Comparison of ENCODE assay signal across 1 cellular context in the genomic region with DNA sequence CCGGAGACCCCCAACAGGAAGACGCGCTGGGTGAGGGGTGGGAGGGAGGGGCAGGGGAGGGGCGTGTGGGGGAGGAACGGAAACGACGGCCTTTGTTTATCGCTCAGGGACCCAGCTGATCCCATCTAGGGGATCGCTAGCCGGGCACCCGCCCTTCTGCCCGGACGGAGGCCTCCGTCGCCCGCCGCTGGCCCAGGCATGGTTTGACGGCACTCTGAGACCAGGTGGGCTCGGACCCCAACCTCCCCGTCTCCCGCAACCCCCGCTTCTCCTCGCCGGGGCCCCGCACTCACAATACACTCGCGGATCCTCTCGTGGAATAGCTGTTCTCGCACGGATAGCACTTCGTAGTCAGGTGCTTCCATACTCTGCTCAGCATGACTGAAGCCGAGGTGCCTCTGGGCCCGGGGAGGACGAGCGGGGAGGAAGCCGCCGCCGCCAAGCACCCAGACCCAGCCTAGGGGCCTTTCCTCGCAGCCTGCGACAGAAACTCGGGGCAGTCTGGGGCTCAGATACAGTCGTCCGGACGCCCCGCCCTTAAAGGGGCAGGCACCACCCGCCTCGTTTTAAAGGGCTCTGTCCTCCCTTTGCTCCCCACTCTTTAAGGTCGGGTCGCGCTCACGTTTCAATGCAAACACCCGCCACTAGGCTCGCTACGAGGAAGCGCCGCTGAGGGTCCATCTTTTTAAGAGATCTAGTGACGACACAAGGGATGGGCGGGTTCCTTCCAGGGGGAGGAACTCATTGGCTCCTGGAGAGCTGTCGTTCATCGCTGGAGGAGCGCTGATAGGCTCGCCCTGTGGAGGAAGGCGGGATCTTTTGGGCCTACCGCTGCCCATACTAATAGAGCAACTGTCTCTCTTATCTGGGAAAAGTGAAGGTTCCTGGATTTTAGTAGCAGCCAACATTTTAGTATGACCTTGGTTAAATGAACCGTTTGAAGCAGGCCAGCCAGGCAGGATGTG.
TF ChIP-seq lines count a peak whose summit lies in the region.

A gene with protein sequence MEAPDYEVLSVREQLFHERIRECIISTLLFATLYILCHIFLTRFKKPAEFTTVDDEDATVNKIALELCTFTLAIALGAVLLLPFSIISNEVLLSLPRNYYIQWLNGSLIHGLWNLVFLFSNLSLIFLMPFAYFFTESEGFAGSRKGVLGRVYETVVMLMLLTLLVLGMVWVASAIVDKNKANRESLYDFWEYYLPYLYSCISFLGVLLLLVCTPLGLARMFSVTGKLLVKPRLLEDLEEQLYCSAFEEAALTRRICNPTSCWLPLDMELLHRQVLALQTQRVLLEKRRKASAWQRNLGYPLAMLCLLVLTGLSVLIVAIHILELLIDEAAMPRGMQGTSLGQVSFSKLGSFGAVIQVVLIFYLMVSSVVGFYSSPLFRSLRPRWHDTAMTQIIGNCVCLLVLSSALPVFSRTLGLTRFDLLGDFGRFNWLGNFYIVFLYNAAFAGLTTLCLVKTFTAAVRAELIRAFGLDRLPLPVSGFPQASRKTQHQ (minus strand): TSS at position 657 of the 965 bp plus-strand sequence. CDS start 292 bp downstream, at position 365.

TF ChIP-seq in HepG2, 621 proteins besides CTCF, POLR2A, EP300 and RAD21 (continued from another document and continues in another):
- TF ChIP-seq, protein P1, sequence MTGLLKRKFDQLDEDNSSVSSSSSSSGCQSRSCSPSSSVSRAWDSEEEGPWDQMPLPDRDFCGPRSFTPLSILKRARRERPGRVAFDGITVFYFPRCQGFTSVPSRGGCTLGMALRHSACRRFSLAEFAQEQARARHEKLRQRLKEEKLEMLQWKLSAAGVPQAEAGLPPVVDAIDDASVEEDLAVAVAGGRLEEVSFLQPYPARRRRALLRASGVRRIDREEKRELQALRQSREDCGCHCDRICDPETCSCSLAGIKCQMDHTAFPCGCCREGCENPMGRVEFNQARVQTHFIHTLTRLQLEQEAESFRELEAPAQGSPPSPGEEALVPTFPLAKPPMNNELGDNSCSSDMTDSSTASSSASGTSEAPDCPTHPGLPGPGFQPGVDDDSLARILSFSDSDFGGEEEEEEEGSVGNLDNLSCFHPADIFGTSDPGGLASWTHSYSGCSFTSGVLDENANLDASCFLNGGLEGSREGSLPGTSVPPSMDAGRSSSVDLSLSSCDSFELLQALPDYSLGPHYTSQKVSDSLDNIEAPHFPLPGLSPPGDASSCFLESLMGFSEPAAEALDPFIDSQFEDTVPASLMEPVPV (CRISPR knock-in tag; IDR thresholded peaks at IDR 0.05) = no peak
- TF ChIP-seq MED8 (CRISPR knock-in tag; IDR thresholded peaks at IDR 0.05; ENCODE audit: insufficient replicate concordance) = no peak
- TF ChIP-seq SMC3 (IDR thresholded peaks at IDR 0.05; ENCODE audit: low read length) = no peak
- TF ChIP-seq, protein P2, sequence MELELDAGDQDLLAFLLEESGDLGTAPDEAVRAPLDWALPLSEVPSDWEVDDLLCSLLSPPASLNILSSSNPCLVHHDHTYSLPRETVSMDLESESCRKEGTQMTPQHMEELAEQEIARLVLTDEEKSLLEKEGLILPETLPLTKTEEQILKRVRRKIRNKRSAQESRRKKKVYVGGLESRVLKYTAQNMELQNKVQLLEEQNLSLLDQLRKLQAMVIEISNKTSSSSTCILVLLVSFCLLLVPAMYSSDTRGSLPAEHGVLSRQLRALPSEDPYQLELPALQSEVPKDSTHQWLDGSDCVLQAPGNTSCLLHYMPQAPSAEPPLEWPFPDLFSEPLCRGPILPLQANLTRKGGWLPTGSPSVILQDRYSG (CRISPR knock-in tag; IDR thresholded peaks at IDR 0.05) = no peak
- no peak for TF ChIP-seq REXO4 (CRISPR knock-in tag; IDR thresholded peaks at IDR 0.05; ENCODE audit: borderline replicate concordance)
- TF ChIP-seq, protein P3, sequence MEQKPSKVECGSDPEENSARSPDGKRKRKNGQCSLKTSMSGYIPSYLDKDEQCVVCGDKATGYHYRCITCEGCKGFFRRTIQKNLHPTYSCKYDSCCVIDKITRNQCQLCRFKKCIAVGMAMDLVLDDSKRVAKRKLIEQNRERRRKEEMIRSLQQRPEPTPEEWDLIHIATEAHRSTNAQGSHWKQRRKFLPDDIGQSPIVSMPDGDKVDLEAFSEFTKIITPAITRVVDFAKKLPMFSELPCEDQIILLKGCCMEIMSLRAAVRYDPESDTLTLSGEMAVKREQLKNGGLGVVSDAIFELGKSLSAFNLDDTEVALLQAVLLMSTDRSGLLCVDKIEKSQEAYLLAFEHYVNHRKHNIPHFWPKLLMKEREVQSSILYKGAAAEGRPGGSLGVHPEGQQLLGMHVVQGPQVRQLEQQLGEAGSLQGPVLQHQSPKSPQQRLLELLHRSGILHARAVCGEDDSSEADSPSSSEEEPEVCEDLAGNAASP (CRISPR knock-in tag; IDR thresholded peaks at IDR 0.05; ENCODE audit: borderline replicate concordance) = 0 out of 2 replicates have a peak, but pooled peaks have one; percentile 4
- TF ChIP-seq ISX (CRISPR knock-in tag; conservative IDR thresholded peaks at IDR 0.05) = 0 out of 2 replicates have a peak, but pooled peaks have one; percentile 47
- no peak for TF ChIP-seq PLRG1 (conservative IDR thresholded peaks at IDR 0.05)
- 0 out of 2 replicates have a peak, but pooled peaks have one; percentile 5 for TF ChIP-seq ZNF644 (CRISPR knock-in tag; IDR thresholded peaks at IDR 0.05; ENCODE audit: low read depth)
- TF ChIP-seq, protein P4, sequence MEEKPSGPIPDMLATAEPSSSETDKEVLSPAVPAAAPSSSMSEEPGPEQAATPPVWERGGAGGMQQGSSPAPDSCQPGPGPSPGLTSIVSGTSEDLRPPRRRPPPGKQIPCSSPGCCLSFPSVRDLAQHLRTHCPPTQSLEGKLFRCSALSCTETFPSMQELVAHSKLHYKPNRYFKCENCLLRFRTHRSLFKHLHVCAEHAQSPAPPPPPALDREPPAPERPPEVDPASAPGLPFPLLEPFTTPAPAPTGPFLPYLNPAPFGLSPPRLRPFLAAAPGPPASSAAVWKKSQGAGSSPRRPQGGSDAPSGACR (CRISPR knock-in tag; IDR thresholded peaks at IDR 0.05) = no peak
- peak; percentile 89 for TF ChIP-seq ELF3 (CRISPR knock-in tag; IDR thresholded peaks at IDR 0.05)
- no peak for TF ChIP-seq ZNF543 (CRISPR knock-in tag; IDR thresholded peaks at IDR 0.05)
- no peak for TF ChIP-seq HNRNPUL1 (IDR thresholded peaks at IDR 0.05; ENCODE audit: low read depth, low read length)
- TF ChIP-seq HES4 (CRISPR knock-in tag; IDR thresholded peaks at IDR 0.05; ENCODE audit: borderline replicate concordance) = peak; percentile 78; the same call in 1 of the 2 replicates
- no peak for TF ChIP-seq MIER3 (CRISPR knock-in tag; IDR thresholded peaks at IDR 0.05; ENCODE audit: borderline replicate concordance)
- TF ChIP-seq ZNF460 (CRISPR knock-in tag; IDR thresholded peaks at IDR 0.05; ENCODE audit: borderline replicate concordance) = no peak
- TF ChIP-seq, protein P5, sequence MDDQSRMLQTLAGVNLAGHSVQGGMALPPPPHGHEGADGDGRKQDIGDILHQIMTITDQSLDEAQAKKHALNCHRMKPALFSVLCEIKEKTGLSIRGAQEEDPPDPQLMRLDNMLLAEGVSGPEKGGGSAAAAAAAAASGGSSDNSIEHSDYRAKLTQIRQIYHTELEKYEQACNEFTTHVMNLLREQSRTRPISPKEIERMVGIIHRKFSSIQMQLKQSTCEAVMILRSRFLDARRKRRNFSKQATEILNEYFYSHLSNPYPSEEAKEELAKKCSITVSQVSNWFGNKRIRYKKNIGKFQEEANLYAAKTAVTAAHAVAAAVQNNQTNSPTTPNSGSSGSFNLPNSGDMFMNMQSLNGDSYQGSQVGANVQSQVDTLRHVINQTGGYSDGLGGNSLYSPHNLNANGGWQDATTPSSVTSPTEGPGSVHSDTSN (CRISPR knock-in tag; IDR thresholded peaks at IDR 0.05; ENCODE audit: borderline replicate concordance) = peak; percentile 43; the same call in 1 of the 2 replicates
- no peak for TF ChIP-seq HNRNPH1 (optimal IDR thresholded peaks at IDR 0.05; ENCODE audit: low read depth, low read length)
- TF ChIP-seq SP2 (CRISPR knock-in tag; IDR thresholded peaks at IDR 0.05) = peak; percentile 95
- TF ChIP-seq, protein P6, sequence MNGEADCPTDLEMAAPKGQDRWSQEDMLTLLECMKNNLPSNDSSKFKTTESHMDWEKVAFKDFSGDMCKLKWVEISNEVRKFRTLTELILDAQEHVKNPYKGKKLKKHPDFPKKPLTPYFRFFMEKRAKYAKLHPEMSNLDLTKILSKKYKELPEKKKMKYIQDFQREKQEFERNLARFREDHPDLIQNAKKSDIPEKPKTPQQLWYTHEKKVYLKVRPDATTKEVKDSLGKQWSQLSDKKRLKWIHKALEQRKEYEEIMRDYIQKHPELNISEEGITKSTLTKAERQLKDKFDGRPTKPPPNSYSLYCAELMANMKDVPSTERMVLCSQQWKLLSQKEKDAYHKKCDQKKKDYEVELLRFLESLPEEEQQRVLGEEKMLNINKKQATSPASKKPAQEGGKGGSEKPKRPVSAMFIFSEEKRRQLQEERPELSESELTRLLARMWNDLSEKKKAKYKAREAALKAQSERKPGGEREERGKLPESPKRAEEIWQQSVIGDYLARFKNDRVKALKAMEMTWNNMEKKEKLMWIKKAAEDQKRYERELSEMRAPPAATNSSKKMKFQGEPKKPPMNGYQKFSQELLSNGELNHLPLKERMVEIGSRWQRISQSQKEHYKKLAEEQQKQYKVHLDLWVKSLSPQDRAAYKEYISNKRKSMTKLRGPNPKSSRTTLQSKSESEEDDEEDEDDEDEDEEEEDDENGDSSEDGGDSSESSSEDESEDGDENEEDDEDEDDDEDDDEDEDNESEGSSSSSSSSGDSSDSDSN (CRISPR knock-in tag; IDR thresholded peaks at IDR 0.05) = peak; percentile 74
- no peak for TF ChIP-seq ZNF383 (CRISPR knock-in tag; IDR thresholded peaks at IDR 0.05; ENCODE audit: borderline replicate concordance)
- TF ChIP-seq ZSCAN31 (CRISPR knock-in tag; IDR thresholded peaks at IDR 0.05; ENCODE audit: low read depth) = no peak; the same call in 1 of the 2 replicates
- TF ChIP-seq NFKBIZ (CRISPR knock-in tag; IDR thresholded peaks at IDR 0.05) = no peak
- TF ChIP-seq ZFY (CRISPR knock-in tag; IDR thresholded peaks at IDR 0.05) = peak; percentile 72
- no peak for TF ChIP-seq NFRKB (IDR thresholded peaks at IDR 0.05)
- no peak for TF ChIP-seq TRIM24 (CRISPR knock-in tag; IDR thresholded peaks at IDR 0.05)
- TF ChIP-seq, protein P7, sequence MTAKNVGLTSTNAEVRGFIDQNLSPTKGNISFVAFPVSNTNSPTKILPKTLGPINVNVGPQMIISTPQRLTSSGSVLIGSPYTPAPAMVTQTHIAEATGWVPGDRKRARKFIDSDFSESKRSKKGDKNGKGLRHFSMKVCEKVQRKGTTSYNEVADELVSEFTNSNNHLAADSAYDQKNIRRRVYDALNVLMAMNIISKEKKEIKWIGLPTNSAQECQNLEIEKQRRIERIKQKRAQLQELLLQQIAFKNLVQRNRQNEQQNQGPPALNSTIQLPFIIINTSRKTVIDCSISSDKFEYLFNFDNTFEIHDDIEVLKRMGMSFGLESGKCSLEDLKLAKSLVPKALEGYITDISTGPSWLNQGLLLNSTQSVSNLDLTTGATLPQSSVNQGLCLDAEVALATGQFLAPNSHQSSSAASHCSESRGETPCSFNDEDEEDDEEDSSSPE (CRISPR knock-in tag; IDR thresholded peaks at IDR 0.05) = no peak; the same call in 1 of the 2 replicates
- TF ChIP-seq KLF16 (CRISPR knock-in tag; IDR thresholded peaks at IDR 0.05) = peak; percentile 50 to 63; a peak in 1 of 4 replicates
- no peak for TF ChIP-seq TAF15 (IDR thresholded peaks at IDR 0.05; ENCODE audit: low read depth, low read length, poor library complexity, severe bottlenecking)
- no peak for TF ChIP-seq ZNF20 (CRISPR knock-in tag; IDR thresholded peaks at IDR 0.05)
- no peak for TF ChIP-seq KLF11 (CRISPR knock-in tag; IDR thresholded peaks at IDR 0.05)
- TF ChIP-seq, protein P8, sequence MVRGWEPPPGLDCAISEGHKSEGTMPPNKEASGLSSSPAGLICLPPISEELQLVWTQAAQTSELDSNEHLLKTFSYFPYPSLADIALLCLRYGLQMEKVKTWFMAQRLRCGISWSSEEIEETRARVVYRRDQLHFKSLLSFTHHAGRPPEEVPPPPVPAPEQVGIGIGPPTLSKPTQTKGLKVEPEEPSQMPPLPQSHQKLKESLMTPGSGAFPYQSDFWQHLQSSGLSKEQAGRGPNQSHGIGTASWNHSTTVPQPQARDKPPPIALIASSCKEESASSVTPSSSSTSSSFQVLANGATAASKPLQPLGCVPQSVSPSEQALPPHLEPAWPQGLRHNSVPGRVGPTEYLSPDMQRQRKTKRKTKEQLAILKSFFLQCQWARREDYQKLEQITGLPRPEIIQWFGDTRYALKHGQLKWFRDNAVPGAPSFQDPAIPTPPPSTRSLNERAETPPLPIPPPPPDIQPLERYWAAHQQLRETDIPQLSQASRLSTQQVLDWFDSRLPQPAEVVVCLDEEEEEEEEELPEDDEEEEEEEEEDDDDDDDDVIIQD (CRISPR knock-in tag; IDR thresholded peaks at IDR 0.05; ENCODE audit: low read depth) = peak; percentile 46
- TF ChIP-seq ZNF121 (CRISPR knock-in tag; IDR thresholded peaks at IDR 0.05) = no peak
- TF ChIP-seq, protein P9, sequence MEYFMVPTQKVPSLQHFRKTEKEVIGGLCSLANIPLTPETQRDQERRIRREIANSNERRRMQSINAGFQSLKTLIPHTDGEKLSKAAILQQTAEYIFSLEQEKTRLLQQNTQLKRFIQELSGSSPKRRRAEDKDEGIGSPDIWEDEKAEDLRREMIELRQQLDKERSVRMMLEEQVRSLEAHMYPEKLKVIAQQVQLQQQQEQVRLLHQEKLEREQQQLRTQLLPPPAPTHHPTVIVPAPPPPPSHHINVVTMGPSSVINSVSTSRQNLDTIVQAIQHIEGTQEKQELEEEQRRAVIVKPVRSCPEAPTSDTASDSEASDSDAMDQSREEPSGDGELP (IDR thresholded peaks at IDR 0.05; ENCODE audit: borderline replicate concordance, low read depth) = peak; percentile 86
- TF ChIP-seq, protein P10, sequence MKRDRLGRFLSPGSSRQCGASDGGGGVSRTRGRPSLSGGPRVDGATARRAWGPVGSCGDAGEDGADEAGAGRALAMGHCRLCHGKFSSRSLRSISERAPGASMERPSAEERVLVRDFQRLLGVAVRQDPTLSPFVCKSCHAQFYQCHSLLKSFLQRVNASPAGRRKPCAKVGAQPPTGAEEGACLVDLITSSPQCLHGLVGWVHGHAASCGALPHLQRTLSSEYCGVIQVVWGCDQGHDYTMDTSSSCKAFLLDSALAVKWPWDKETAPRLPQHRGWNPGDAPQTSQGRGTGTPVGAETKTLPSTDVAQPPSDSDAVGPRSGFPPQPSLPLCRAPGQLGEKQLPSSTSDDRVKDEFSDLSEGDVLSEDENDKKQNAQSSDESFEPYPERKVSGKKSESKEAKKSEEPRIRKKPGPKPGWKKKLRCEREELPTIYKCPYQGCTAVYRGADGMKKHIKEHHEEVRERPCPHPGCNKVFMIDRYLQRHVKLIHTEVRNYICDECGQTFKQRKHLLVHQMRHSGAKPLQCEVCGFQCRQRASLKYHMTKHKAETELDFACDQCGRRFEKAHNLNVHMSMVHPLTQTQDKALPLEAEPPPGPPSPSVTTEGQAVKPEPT (CRISPR knock-in tag; IDR thresholded peaks at IDR 0.05; ENCODE audit: low read depth) = no peak
- TF ChIP-seq GABPA (IDR thresholded peaks at IDR 0.05; ENCODE audit: low read depth, low read length) = no peak
- TF ChIP-seq GABPA (CRISPR knock-in tag; IDR thresholded peaks at IDR 0.05; ENCODE audit: low read depth) = peak; percentile 38
- no peak for TF ChIP-seq SRSF4 (IDR thresholded peaks at IDR 0.05; ENCODE audit: low read depth, low read length, poor library complexity, severe bottlenecking)
- TF ChIP-seq, protein P11, sequence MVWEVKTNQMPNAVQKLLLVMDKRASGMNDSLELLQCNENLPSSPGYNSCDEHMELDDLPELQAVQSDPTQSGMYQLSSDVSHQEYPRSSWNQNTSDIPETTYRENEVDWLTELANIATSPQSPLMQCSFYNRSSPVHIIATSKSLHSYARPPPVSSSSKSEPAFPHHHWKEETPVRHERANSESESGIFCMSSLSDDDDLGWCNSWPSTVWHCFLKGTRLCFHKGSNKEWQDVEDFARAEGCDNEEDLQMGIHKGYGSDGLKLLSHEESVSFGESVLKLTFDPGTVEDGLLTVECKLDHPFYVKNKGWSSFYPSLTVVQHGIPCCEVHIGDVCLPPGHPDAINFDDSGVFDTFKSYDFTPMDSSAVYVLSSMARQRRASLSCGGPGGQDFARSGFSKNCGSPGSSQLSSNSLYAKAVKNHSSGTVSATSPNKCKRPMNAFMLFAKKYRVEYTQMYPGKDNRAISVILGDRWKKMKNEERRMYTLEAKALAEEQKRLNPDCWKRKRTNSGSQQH (CRISPR knock-in tag; IDR thresholded peaks at IDR 0.05; ENCODE audit: low read depth) = 0 out of 2 replicates have a peak, but pooled peaks have one; percentile 15
